39 cellular contexts compared by ENCODE assay signal in genomic region chr13:110743687-110744086, GRCh38.
"Had no signal": no experiment of that assay in that cellular context is flagged by ENCODE, and none has a peak within 500 bp of the region (broad histone marks: within the 10 kb centered on the region; RNA-seq: fewer than 3 reads in every experiment).

No MANE protein-coding gene starts in this region.

- H3K27me3 ChIP-seq: adrenal gland, ascending aorta, body of pancreas, brain microvascular endothelial cell, breast epithelium, cardiac muscle cell had no signal

- FAIRE-seq: astrocyte, bronchial epithelial cell, colon had no signal

- H3K36me3 Mint-ChIP-seq: activated naive CD4-positive, alpha-beta T cell treated with anti-CD3 and anti-CD28 coated beads, Interleukin-2, amount 10 ng/mL, durations not matched to agents 7 days and 5 days; activated naive CD8-positive, alpha-beta T cell treated with anti-CD3 and anti-CD28 coated beads, Interleukin-2, amount 10 ng/mL, durations not matched to agents 7 days and 5 days had no signal

- H3K4me3 Mint-ChIP-seq: activated naive CD4-positive, alpha-beta T cell treated with anti-CD3 and anti-CD28 coated beads for 36 hours; activated naive CD4-positive, alpha-beta T cell treated with anti-CD3 and anti-CD28 coated beads, Interleukin-2, amount 10 ng/mL, durations not matched to agents 7 days and 5 days; activated naive CD4-positive, alpha-beta T cell treated with anti-CD3 and anti-CD28 coated beads, Interleukin-2, amount 50 U/mL, for 24 hours; activated naive CD8-positive, alpha-beta T cell; activated naive CD8-positive, alpha-beta T cell treated with anti-CD3 and anti-CD28 coated beads for 36 hours; activated naive CD8-positive, alpha-beta T cell treated with anti-CD3 and anti-CD28 coated beads, Interleukin-2, amount 10 ng/mL, durations not matched to agents 7 days and 5 days; activated naive CD8-positive, alpha-beta T cell treated with anti-CD3 and anti-CD28 coated beads, Interleukin-2, amount 50 U/mL, for 24 hours; activated T-cell treated with anti-CD3 and anti-CD28 coated beads, Interleukin-2, amount 50 U/mL, for 4 hours; activated T-cell treated with anti-CD3 and anti-CD28 coated beads, Interleukin-2, amount 50 U/mL, for 72 hours; activated T-helper 1 cell treated with anti-CD3 and anti-CD28 coated beads, Interleukin-12 subunit alpha, Interleukin-12 subunit beta, Interleukin-2, Interleukin-4 antibody, amounts not matched to agents 30 ng/mL and 10 ng/mL and 1 ng/mL, durations not matched to agents 14 hours and 24 hours and 36 hours; activated T-helper 17 cell treated with anti-CD3 and anti-CD28 coated beads, Interleukin-2, amount 50 U/mL, for 72 hours; brain; central memory CD8-positive, alpha-beta T cell had no signal

- H3K9me3 ChIP-seq: adrenal gland, ascending aorta, body of pancreas had no signal

- H3K36me3 ChIP-seq: adrenal gland, ascending aorta, brain microvascular endothelial cell, breast epithelium, cardiac muscle cell had no signal

- H3K4me3 ChIP-seq: adrenal gland, ascending aorta, body of pancreas, breast epithelium, cardiac muscle cell had no signal

- H3K27ac Mint-ChIP-seq: activated naive CD4-positive, alpha-beta T cell treated with anti-CD3 and anti-CD28 coated beads for 36 hours; activated naive CD4-positive, alpha-beta T cell treated with anti-CD3 and anti-CD28 coated beads, Interleukin-2, amount 10 ng/mL, durations not matched to agents 7 days and 5 days; activated naive CD4-positive, alpha-beta T cell treated with anti-CD3 and anti-CD28 coated beads, Interleukin-2, amount 50 U/mL, for 24 hours; activated naive CD4-positive, alpha-beta T cell treated with anti-CD3 and anti-CD28 coated beads, Interleukin-2, amount 50 U/mL, for 72 hours; activated naive CD8-positive, alpha-beta T cell; activated naive CD8-positive, alpha-beta T cell treated with anti-CD3 and anti-CD28 coated beads for 36 hours; activated naive CD8-positive, alpha-beta T cell treated with anti-CD3 and anti-CD28 coated beads, Interleukin-2, amount 10 ng/mL, durations not matched to agents 7 days and 5 days; activated naive CD8-positive, alpha-beta T cell treated with anti-CD3 and anti-CD28 coated beads, Interleukin-2, amount 50 U/mL, for 24 hours; activated T-cell treated with anti-CD3 and anti-CD28 coated beads, Interleukin-2, amount 50 U/mL, for 72 hours; activated T-helper 1 cell treated with anti-CD3 and anti-CD28 coated beads, Interleukin-12 subunit alpha, Interleukin-12 subunit beta, Interleukin-2, Interleukin-4 antibody, amounts not matched to agents 30 ng/mL and 10 ng/mL and 1 ng/mL, durations not matched to agents 14 hours and 24 hours and 36 hours; activated T-helper 17 cell treated with anti-CD3 and anti-CD28 coated beads, Interleukin-2, amount 50 U/mL, for 72 hours; activated T-helper 2 cell treated with anti-CD3 and anti-CD28 coated beads, Interferon-gamma antibody, Interleukin-2, Interleukin-4, amounts not matched to agents 10 μg/mL and 5 μg/mL and 100 μg/mL, durations not matched to agents 14 hours and 24 hours and 36 hours; brain had no signal

- ATAC-seq: activated naive CD4-positive, alpha-beta T cell treated with anti-CD3 and anti-CD28 coated beads, Interleukin-2, amount 50 U/mL, for 72 hours; activated naive CD8-positive, alpha-beta T cell treated with anti-CD3 and anti-CD28 coated beads, Interleukin-2, amount 50 U/mL, for 24 hours; activated T-cell treated with anti-CD3 and anti-CD28 coated beads, Interleukin-2, amount 50 U/mL, for 4 hours; activated T-cell treated with anti-CD3 and anti-CD28 coated beads, Interleukin-2, amount 50 U/mL, for 72 hours; activated T-helper 17 cell treated with anti-CD3 and anti-CD28 coated beads, Interleukin-2, amount 50 U/mL, for 72 hours; body of pancreas had no signal

- H3K27ac ChIP-seq: adrenal gland, ascending aorta, body of pancreas, brain microvascular endothelial cell, breast epithelium, cardiac muscle cell had no signal

- H3K9me3 Mint-ChIP-seq: activated naive CD4-positive, alpha-beta T cell treated with anti-CD3 and anti-CD28 coated beads, Interleukin-2, amount 50 U/mL, for 24 hours had no signal

- DNase-seq: activated effector memory CD4-positive, alpha-beta T cell treated with anti-CD3 and anti-CD28 coated beads, Interleukin-2, amount 50 U/mL, for 16 hours; activated effector memory CD4-positive, alpha-beta T cell treated with Interleukin-2 at 50 U/mL for 16 hours; activated gamma-delta T cell; activated gamma-delta T cell treated with Interleukin-2 at 50 U/mL for 16 hours; activated naive CD4-positive, alpha-beta T cell; activated naive CD4-positive, alpha-beta T cell treated with anti-CD3 and anti-CD28 coated beads for 36 hours; activated naive CD4-positive, alpha-beta T cell treated with anti-CD3 and anti-CD28 coated beads, Interleukin-2, amount 10 ng/mL, durations not matched to agents 7 days and 5 days; activated naive CD4-positive, alpha-beta T cell treated with anti-CD3 and anti-CD28 coated beads, Interleukin-2, amount 50 U/mL, for 16 hours; activated naive CD4-positive, alpha-beta T cell treated with Interleukin-2 at 50 U/mL for 16 hours; activated naive CD8-positive, alpha-beta T cell treated with anti-CD3 and anti-CD28 coated beads for 36 hours; activated naive CD8-positive, alpha-beta T cell treated with anti-CD3 and anti-CD28 coated beads, Interleukin-2, amount 10 ng/mL, durations not matched to agents 7 days and 5 days; activated naive CD8-positive, alpha-beta T cell treated with anti-CD3 and anti-CD28 coated beads, Interleukin-2, amount 50 U/mL, for 24 hours; activated T-cell treated with anti-CD3 and anti-CD28 coated beads, Interleukin-2, amount 50 U/mL, for 4 hours; activated T-cell treated with anti-CD3 and anti-CD28 coated beads, Interleukin-2, amount 50 U/mL, for 48 hours; activated T-cell treated with anti-CD3 and anti-CD28 coated beads, Interleukin-2, amount 50 U/mL, for 72 hours; adrenal gland; amniotic stem cell; amygdala; anterior cingulate cortex; aorta; body of pancreas; brain microvascular endothelial cell; caudate nucleus; central memory CD4-positive, alpha-beta T cell; cerebellar nuclear complex had no signal

- H3K4me1 Mint-ChIP-seq: activated naive CD4-positive, alpha-beta T cell treated with anti-CD3 and anti-CD28 coated beads, Interleukin-2, amount 10 ng/mL, durations not matched to agents 7 days and 5 days; activated naive CD4-positive, alpha-beta T cell treated with anti-CD3 and anti-CD28 coated beads, Interleukin-2, amount 50 U/mL, for 24 hours; activated naive CD8-positive, alpha-beta T cell treated with anti-CD3 and anti-CD28 coated beads for 36 hours; activated naive CD8-positive, alpha-beta T cell treated with anti-CD3 and anti-CD28 coated beads, Interleukin-2, amount 10 ng/mL, durations not matched to agents 7 days and 5 days; activated naive CD8-positive, alpha-beta T cell treated with anti-CD3 and anti-CD28 coated beads, Interleukin-2, amount 50 U/mL, for 24 hours; activated T-helper 17 cell treated with anti-CD3 and anti-CD28 coated beads, Interleukin-2, amount 50 U/mL, for 72 hours; brain; central memory CD8-positive, alpha-beta T cell had no signal

- H3K4me1 ChIP-seq: adrenal gland, ascending aorta, breast epithelium had no signal

- H3K27me3 Mint-ChIP-seq: activated naive CD4-positive, alpha-beta T cell treated with anti-CD3 and anti-CD28 coated beads, Interleukin-2, amount 50 U/mL, for 24 hours; activated naive CD8-positive, alpha-beta T cell; activated naive CD8-positive, alpha-beta T cell treated with anti-CD3 and anti-CD28 coated beads for 36 hours; activated naive CD8-positive, alpha-beta T cell treated with anti-CD3 and anti-CD28 coated beads, Interleukin-2, amount 50 U/mL, for 24 hours; activated T-helper 17 cell treated with anti-CD3 and anti-CD28 coated beads, Interleukin-2, amount 50 U/mL, for 72 hours; brain; central memory CD8-positive, alpha-beta T cell had no signal
